ENCODE assay signal across 1 cellular context in genomic region chr10:12973149-12973718, GRCh38.
TF ChIP-seq lines count a peak whose summit lies in the region.

No MANE protein-coding gene starts in this region.

TF ChIP-seq in WTC11, 78 proteins besides CTCF, POLR2A, EP300 and RAD21 (continued from another document):
- TF ChIP-seq, protein P1, sequence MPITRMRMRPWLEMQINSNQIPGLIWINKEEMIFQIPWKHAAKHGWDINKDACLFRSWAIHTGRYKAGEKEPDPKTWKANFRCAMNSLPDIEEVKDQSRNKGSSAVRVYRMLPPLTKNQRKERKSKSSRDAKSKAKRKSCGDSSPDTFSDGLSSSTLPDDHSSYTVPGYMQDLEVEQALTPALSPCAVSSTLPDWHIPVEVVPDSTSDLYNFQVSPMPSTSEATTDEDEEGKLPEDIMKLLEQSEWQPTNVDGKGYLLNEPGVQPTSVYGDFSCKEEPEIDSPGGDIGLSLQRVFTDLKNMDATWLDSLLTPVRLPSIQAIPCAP (CRISPR knock-in tag; IDR thresholded peaks at IDR 0.05): no peak
- no peak for TF ChIP-seq IRF2 (CRISPR knock-in tag; IDR thresholded peaks at IDR 0.05; ENCODE audit: borderline replicate concordance, low read depth)
- TF ChIP-seq CDX4 (CRISPR knock-in tag; IDR thresholded peaks at IDR 0.05; ENCODE audit: borderline replicate concordance): no peak
- TF ChIP-seq, protein P2, sequence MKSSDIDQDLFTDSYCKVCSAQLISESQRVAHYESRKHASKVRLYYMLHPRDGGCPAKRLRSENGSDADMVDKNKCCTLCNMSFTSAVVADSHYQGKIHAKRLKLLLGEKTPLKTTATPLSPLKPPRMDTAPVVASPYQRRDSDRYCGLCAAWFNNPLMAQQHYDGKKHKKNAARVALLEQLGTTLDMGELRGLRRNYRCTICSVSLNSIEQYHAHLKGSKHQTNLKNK (CRISPR knock-in tag; IDR thresholded peaks at IDR 0.05): no peak
